In the genomic region with DNA sequence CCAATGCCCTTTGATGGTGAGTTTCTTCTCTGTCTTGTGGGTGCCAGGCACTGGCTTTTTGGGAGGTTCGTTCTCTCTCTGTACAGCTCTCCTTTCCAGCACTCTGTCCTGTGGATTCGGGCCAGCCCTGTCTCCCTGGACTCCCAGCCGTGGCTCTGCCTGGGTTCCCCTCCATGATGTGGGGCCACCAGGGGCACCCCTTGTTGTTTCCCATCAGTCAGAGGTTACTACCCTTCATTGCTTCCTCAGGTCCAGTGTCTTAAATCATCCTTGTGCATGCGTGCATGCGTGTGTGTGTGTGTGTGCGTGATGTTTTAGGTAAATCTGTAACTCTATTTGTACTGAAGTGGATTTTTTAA, we compare ENCODE assay signal across 16 cellular contexts. TPM values are rescaled to one million over a fixed set of nuclear protein-coding genes. Genes with fewer than 3 reads are reported as not detected.
DNase-seq lines count a peak whose midpoint lies in the region; ATAC-seq and TF ChIP-seq lines count a peak whose summit lies in the region.
"Had no signal": no experiment of that assay in that cellular context is flagged by ENCODE, and none has a peak within 500 bp of the region (broad histone marks: within the 10 kb centered on the region; RNA-seq: fewer than 3 reads in every experiment).

No MANE protein-coding gene starts in this region.

- no peak overlapping the region for H3K14ac ChIP-seq in H9 (ENCODE audit: insufficient read depth, low read length)

- no peak overlapping the region for H3K27ac ChIP-seq in H9 (ENCODE audit: insufficient read length, low read depth, low read length)
- H3K27ac ChIP-seq: BLaER1 treated with 17β-estradiol and CSF1 and Interleukin-3, amounts not matched to agents 10 nM and 100 nM had no signal

- H3K4me1 Mint-ChIP-seq in activated T-cell treated with anti-CD3 and anti-CD28 coated beads, Interleukin-2, amount 50 U/mL, for 24 hours (ENCODE audit: low read depth), result peaks cover 3% of the 10 kb centered on the region
- H3K4me1 Mint-ChIP-seq in H9, result no peaks in the 10 kb centered on the region; a peak in 1 of 4 replicates
- H3K4me1 Mint-ChIP-seq in central memory CD8-positive, alpha-beta T cell, result peaks cover 24% of the 10 kb centered on the region
- no peaks in the 10 kb centered on the region for H3K4me1 Mint-ChIP-seq in nephron progenitor cell

- no peaks in the 10 kb centered on the region for H3K79me1 ChIP-seq in H9 (ENCODE audit: insufficient read depth, low read depth, low read length, poor library complexity, severe bottlenecking)

- no peak overlapping the region for H2BK5ac ChIP-seq in H9 (ENCODE audit: insufficient read length, low read length)

- peak overlapping the region; percentile 73 for H4K5ac ChIP-seq in H9 (ENCODE audit: insufficient read length, low read depth, low read length)

- H3K23me2 ChIP-seq in H9 (ENCODE audit: insufficient read length, low read depth, low read length, poor library complexity, severe bottlenecking), result no peaks in the 10 kb centered on the region

- no peak overlapping the region for H3T11ph ChIP-seq in H9 (ENCODE audit: low read length)

- no peak overlapping the region for H3K18ac ChIP-seq in H9 (ENCODE audit: insufficient read length, low read depth, low read length)

- no peaks in the 10 kb centered on the region for H3K9me3 ChIP-seq in H9 (ENCODE audit: control insufficient read depth, low read depth, low read length)
- H3K9me3 ChIP-seq: BLaER1 treated with 17β-estradiol and CSF1 and Interleukin-3, amounts not matched to agents 10 nM and 100 nM had no signal

- no peak overlapping the region for H3K9ac ChIP-seq in H9 (ENCODE audit: extremely low read depth, insufficient read length, low read length)

- H3K9me3 Mint-ChIP-seq in activated T-cell treated with anti-CD3 and anti-CD28 coated beads, Interleukin-2, amount 50 U/mL, for 24 hours, result no peaks in the 10 kb centered on the region
- H3K9me3 Mint-ChIP-seq in H9 (no peaks in the 10 kb centered on the region), nephron progenitor cell (no peaks in the 10 kb centered on the region)
- no peaks in the 10 kb centered on the region for H3K9me3 Mint-ChIP-seq in central memory CD8-positive, alpha-beta T cell

- no peak overlapping the region for H3K4ac ChIP-seq in H9 (ENCODE audit: low read depth, low read length)

- H2BK15ac ChIP-seq in H9 (ENCODE audit: low read depth, low read length), result no peak overlapping the region

- TF ChIP-seq CTCF in H9 (conservative IDR thresholded peaks at IDR 0.05) (no peak), nephron progenitor cell (IDR thresholded peaks at IDR 0.05) (no peak)

- no peaks in the 10 kb centered on the region for H4K20me1 ChIP-seq in H9 (ENCODE audit: control insufficient read depth, insufficient read depth, insufficient read length)

- no peak overlapping the region for H2BK12ac ChIP-seq in H9 (ENCODE audit: insufficient read length, low read depth, low read length)

- no CpG with 5 or more reads among the region's 6 CpGs for WGBS in H9 (ENCODE audit: extremely low coverage, insufficient read length, low lambda C conversion rate)

- no peak overlapping the region for H3K4me2 ChIP-seq in H9 (ENCODE audit: insufficient read depth, insufficient read length, low read length)
- H3K4me2 ChIP-seq: BLaER1 treated with 17β-estradiol and CSF1 and Interleukin-3, amounts not matched to agents 10 nM and 100 nM had no signal

- H3K56ac ChIP-seq in H9 (ENCODE audit: insufficient read length, low read depth, low read length), result no peak overlapping the region

- no peak overlapping the region for H2AK5ac ChIP-seq in H9 (ENCODE audit: insufficient read length, low read length)

- H4K8ac ChIP-seq in H9 (replicated peaks; ENCODE audit: insufficient read length, low read depth, low read length), result no peak overlapping the region

- 0 out of 2 replicates have a peak, but pooled peaks cover 2% of the 10 kb centered on the region for H3K79me2 ChIP-seq in H9 (ENCODE audit: insufficient read depth, low read length)

- no peaks in the 10 kb centered on the region for H3K27me3 ChIP-seq in H9 (ENCODE audit: insufficient read depth, low read length)
- H3K27me3 ChIP-seq: BLaER1 treated with 17β-estradiol and CSF1 and Interleukin-3, amounts not matched to agents 10 nM and 100 nM had no signal

- H3K4me3 Mint-ChIP-seq in activated T-cell treated with anti-CD3 and anti-CD28 coated beads, Interleukin-2, amount 50 U/mL, for 24 hours, result no peak overlapping the region
- H3K4me3 Mint-ChIP-seq in H9, result no peak overlapping the region
- no peak overlapping the region for H3K4me3 Mint-ChIP-seq in central memory CD8-positive, alpha-beta T cell
- H3K4me3 Mint-ChIP-seq in nephron progenitor cell, result no peak overlapping the region

- no peak overlapping the region for H2BK120ac ChIP-seq in H9 (ENCODE audit: low read depth, low read length, poor library complexity, severe bottlenecking)

- no peak overlapping the region for H4K91ac ChIP-seq in H9 (ENCODE audit: insufficient read length, low read depth, low read length)

- no peaks in the 10 kb centered on the region for H3K27me3 Mint-ChIP-seq in activated T-cell treated with anti-CD3 and anti-CD28 coated beads, Interleukin-2, amount 50 U/mL, for 24 hours
- H3K27me3 Mint-ChIP-seq in H9 (ENCODE audit: low read depth), result no peaks in the 10 kb centered on the region
- H3K27me3 Mint-ChIP-seq in central memory CD8-positive, alpha-beta T cell, result no peaks in the 10 kb centered on the region
- no peaks in the 10 kb centered on the region for H3K27me3 Mint-ChIP-seq in nephron progenitor cell (ENCODE audit: low read depth, poor library complexity)

- H3K23ac ChIP-seq in H9 (ENCODE audit: insufficient read length, low read depth, low read length), result no peak overlapping the region

- peaks cover 93% of the 10 kb centered on the region for H3K36me3 Mint-ChIP-seq in activated T-cell treated with anti-CD3 and anti-CD28 coated beads, Interleukin-2, amount 50 U/mL, for 24 hours (ENCODE audit: low read depth)
- H3K36me3 Mint-ChIP-seq in H9 (ENCODE audit: insufficient read depth in 1 of 3, low read depth in 3 of 3), result peaks cover 20 to 59% (median 50%) of the 10 kb centered on the region in 3 experiments
- peaks cover 46% of the 10 kb centered on the region for H3K36me3 Mint-ChIP-seq in central memory CD8-positive, alpha-beta T cell (ENCODE audit: insufficient read depth)
- peaks cover 42% of the 10 kb centered on the region for H3K36me3 Mint-ChIP-seq in nephron progenitor cell (ENCODE audit: low read depth)

- ATAC-seq in central memory CD8-positive, alpha-beta T cell (replicated peaks; ENCODE audit: extremely low read depth, poor library complexity, severe bottlenecking), result no peak
- ATAC-seq in GM19324 (IDR thresholded peaks at IDR 0.05; ENCODE audit: low FRiP score, unreplicated experiment) (no peak), HG02759 (IDR thresholded peaks at IDR 0.05; ENCODE audit: unreplicated experiment) (no peak), GM21576 (IDR thresholded peaks at IDR 0.05; ENCODE audit: unreplicated experiment) (no peak)
- ATAC-seq: Right ventricle myocardium inferior had no signal

- no peak for DNase-seq in activated T-cell treated with anti-CD3 and anti-CD28 coated beads, Interleukin-2, amount 50 U/mL, for 24 hours
- no peak for DNase-seq in activated T-cell treated with anti-CD3 and anti-CD28 coated beads, Interleukin-2, amount 50 U/mL, for 1 hour
- DNase-seq in H9, result no peak
- DNase-seq in central memory CD8-positive, alpha-beta T cell (ENCODE audit: low spot score in 2 of 2), result no peak
- DNase-seq in nephron progenitor cell, result no peak
- DNase-seq: DMS79, KG1, MV-4-11, NCI-H1694 treated with DMSO at 0.1 percent for 48 hours, NCI-H510A, NCI-H748 treated with DMSO at 0.1 percent for 48 hours had no signal

- H2BK20ac ChIP-seq in H9 (ENCODE audit: low read depth, low read length, poor library complexity, severe bottlenecking), result no peak overlapping the region

- H2AFZ ChIP-seq in H9 (ENCODE audit: low read length), result no peak overlapping the region

- H3K4me1 ChIP-seq in H9 (ENCODE audit: insufficient read depth, low read length), result no peaks in the 10 kb centered on the region
- H3K4me1 ChIP-seq: BLaER1 treated with 17β-estradiol and CSF1 and Interleukin-3, amounts not matched to agents 10 nM and 100 nM had no signal

- peak overlapping the region; percentile 65 for H3K27ac Mint-ChIP-seq in activated T-cell treated with anti-CD3 and anti-CD28 coated beads, Interleukin-2, amount 50 U/mL, for 24 hours
- no peak overlapping the region; a peak in 1 of 7 replicates for H3K27ac Mint-ChIP-seq in H9
- H3K27ac Mint-ChIP-seq in central memory CD8-positive, alpha-beta T cell (ENCODE audit: low read depth), result peak overlapping the region; percentile 36
- peak overlapping the region; percentile 12 for H3K27ac Mint-ChIP-seq in nephron progenitor cell

RNA-seq across cellular contexts. Expression of gene DYNLT1, which starts 40.5 kb away (rescaled TPM):
- total RNA-seq in H9 (2021), result 105 and 117 TPM in 2 replicates

RNA-seq across cellular contexts. Expression of gene TMEM181, which starts 44.1 kb away (rescaled TPM):
- total RNA-seq in H9 (2021), result 23.7 and 24.4 TPM in 2 replicates

RNA-seq across cellular contexts. Expression of gene SYTL3, which starts 45.8 kb away (rescaled TPM):
- 0.09 and 0.20 TPM in 2 replicates for total RNA-seq in H9 (2021)

Comparison
In these comparisons a context has a peak if more than half of its experiments do, and no peak if none do; other contexts are left out.
1. H3K27ac Mint-ChIP-seq: peak in activated T-cell treated with anti-CD3 and anti-CD28 coated beads, Interleukin-2, amount 50 U/mL, for 24 hours (single experiment), central memory CD8-positive, alpha-beta T cell (single experiment) and nephron progenitor cell (single experiment); none in H9 (0 of 3).